8 cellular contexts compared by ENCODE assay signal in genomic region chr5:103119765-103120606, GRCh38. TPM values are rescaled to one million over a fixed set of nuclear protein-coding genes. Genes with fewer than 3 reads are reported as not detected.
A peak's percentile ranks its signal among the peaks of the same experiment; 100 is the strongest.
DNase-seq lines count a peak whose midpoint lies in the region; ATAC-seq and TF ChIP-seq lines count a peak whose summit lies in the region.

A gene with protein sequence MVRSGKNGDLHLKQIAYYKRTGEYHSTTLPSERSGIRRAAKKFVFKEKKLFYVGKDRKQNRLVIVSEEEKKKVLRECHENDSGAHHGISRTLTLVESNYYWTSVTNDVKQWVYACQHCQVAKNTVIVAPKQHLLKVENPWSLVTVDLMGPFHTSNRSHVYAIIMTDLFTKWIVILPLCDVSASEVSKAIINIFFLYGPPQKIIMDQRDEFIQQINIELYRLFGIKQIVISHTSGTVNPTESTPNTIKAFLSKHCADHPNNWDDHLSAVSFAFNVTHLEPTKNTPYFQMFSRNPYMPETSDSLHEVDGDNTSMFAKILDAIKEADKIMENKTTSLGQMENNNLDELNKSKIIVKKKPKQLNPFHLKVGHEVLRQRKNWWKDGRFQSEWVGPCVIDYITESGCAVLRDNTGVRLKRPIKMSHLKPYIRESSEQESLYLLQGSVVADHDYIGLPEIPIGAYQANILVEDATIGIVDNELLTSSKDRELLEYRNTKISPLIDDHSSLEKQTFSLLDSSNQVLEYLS (minus strand): TSS chr5:103120138. CDS start chr5:103108707, 11,431 bp downstream.
Gene PPIP5K2 (plus strand): TSS chr5:103120301. CDS start chr5:103129590, 9,289 bp downstream.

- no TSS peak for BruUV-seq in OCI-LY7 (replicated peaks; lab: Mats Ljungman, UMichigan)

- H4K20me1 ChIP-seq in OCI-LY7 (ENCODE audit: insufficient read depth, low read length): peaks cover 8% of the 10 kb centered on the region; the same call in 1 of the 2 replicates

- H3K4me1 ChIP-seq in OCI-LY7 (ENCODE audit: insufficient read depth, low read length, poor library complexity, severe bottlenecking): peaks cover 29% of the 10 kb centered on the region

- H3K4me2 ChIP-seq in OCI-LY7 (ENCODE audit: low read length): peak within 1 kb of the TSS; percentile 97

- peaks cover 22% of the 10 kb centered on the region for H3K36me3 ChIP-seq in OCI-LY7 (ENCODE audit: insufficient read depth, low read length)

- H3K9me3 ChIP-seq in OCI-LY7 (ENCODE audit: low read length): no peaks in the 10 kb centered on the region

- H3K4me3 ChIP-seq in OCI-LY7 (ENCODE audit: low read depth, low read length, poor library complexity, severe bottlenecking): peak within 1 kb of the TSS; percentile 90

- peak; percentile 93 for ATAC-seq in GM21526 (IDR thresholded peaks at IDR 0.05; ENCODE audit: low FRiP score, unreplicated experiment)

- H3K9me2 ChIP-seq in OCI-LY7 (ENCODE audit: insufficient read depth, low read length): no peaks in the 10 kb centered on the region

- POLR2A ChIA-PET in OCI-LY7 (lab: Charles Lee): interaction anchor here (0.6 to 2.2 kb wide), 10 partner anchors 8 to 171 kb away, joined by 3 to 8 read pairs (median 4); partner anchors contain the start of gene MACIR

- H3K27ac ChIP-seq in OCI-LY7 (ENCODE audit: low read depth, low read length, poor library complexity, severe bottlenecking): peak within 1 kb of the TSS; percentile 99

- TF ChIP-seq CTCF in OCI-LY7 (conservative IDR thresholded peaks at IDR 0.05; ENCODE audit: low read length): no peak

- DNase-seq in DMS 273 (lab: John Stamatoyannopoulos, UW; ENCODE audit: unreplicated experiment) (peak; percentile 99), HuH-7.5 (ENCODE audit: low spot score) (peak; percentile 42), OCI-LY7 (ENCODE audit: low spot score) (peak; percentile 98), activated T-cell treated with anti-CD3 and anti-CD28 coated beads for 24 hours (ENCODE audit: low read depth) (peak; percentile 97), epidermal melanocyte (ENCODE audit: insufficient read length, low spot score) (peak; percentile 83), middle frontal gyrus (ENCODE audit: extremely low spot score, low spot score) (peak; percentile 97)
- DNase-seq in stimulated activated CD8-positive, alpha-beta memory T cell treated with anti-CD3 and anti-CD28 coated beads, Interleukin-2, amount 100 ng/mL, for 48 hours (ENCODE audit: low read depth in 2 of 2): peak; percentile 88 to 92

- CTCF ChIA-PET in OCI-LY7 (lab: Charles Lee; ENCODE audit: unreplicated experiment): interaction anchor here (1.0 kb wide), 1 partner anchor 20 kb away, joined by 4 read pairs; no protein-coding TSS in a partner anchor

- H3K79me2 ChIP-seq in OCI-LY7 (ENCODE audit: insufficient read depth, low read depth, low read length): peaks cover 87% of the 10 kb centered on the region

- peak within 1 kb of the TSS; percentile 92 for H2AFZ ChIP-seq in OCI-LY7 (ENCODE audit: low read length)

- intact Hi-C loops in OCI-LY7 (cut with micrococcal nuclease; ENCODE audit: unreplicated experiment): loop anchor here (1.0 kb wide), 1 partner anchor 138 kb away; the partner anchor contains the start of gene MACIR

RNA-seq across cellular contexts. Expression of the first gene that starts in this region (rescaled TPM):
- 3.9 TPM in 2 replicates for total RNA-seq in OCI-LY7 (2014; rRNA removed; shearing (Covaris generic))
- 5.8 TPM in 2 replicates for total RNA-seq in OCI-LY7 (2022)

RNA-seq across cellular contexts. Expression of gene PPIP5K2, which starts in this region (rescaled TPM):
- total RNA-seq in OCI-LY7 (2014; rRNA removed; shearing (Covaris generic)): 45.5 and 50.3 TPM in 2 replicates
- total RNA-seq in OCI-LY7 (2022): 80.0 and 91.0 TPM in 2 replicates

Comparison
In these comparisons a context has a peak if more than half of its experiments do, and no peak if none do; other contexts are left out.
1. Peak in every context shown above with its lines: DNase-seq, ATAC-seq, H3K4me3 ChIP-seq and H3K27ac ChIP-seq.
2. DNase-seq: peak in every context shown above with its lines; median percentile 99 in DMS 273; 98 in OCI-LY7; 97 in activated T-cell treated with anti-CD3 and anti-CD28 coated beads for 24 hours; 97 in middle frontal gyrus; 90 in stimulated activated CD8-positive, alpha-beta memory T cell treated with anti-CD3 and anti-CD28 coated beads, Interleukin-2, amount 100 ng/mL, for 48 hours; 83 in epidermal melanocyte; 42 in HuH-7.5.